In genomic region chr4:152045781-152046571, GRCh38 we compare ENCODE assay signal across 8 cellular contexts.
DNase-seq lines count a peak whose midpoint lies in the region; ATAC-seq, FAIRE-seq and TF ChIP-seq lines count a peak whose summit lies in the region.

No MANE protein-coding gene starts in this region.

- no peaks in the 10 kb centered on the region for H3K36me3 Mint-ChIP-seq in Calu3 (ENCODE audit: insufficient read depth, unreplicated experiment)

- H3K27me3 ChIP-seq in fibroblast of lung (ENCODE audit: control insufficient read depth, insufficient read depth, low read length) (peaks cover 2% of the 10 kb centered on the region), pancreas (no peaks in the 10 kb centered on the region)

- H3K79me2 ChIP-seq in fibroblast of lung (ENCODE audit: control insufficient read depth, insufficient read depth, low read length): no peaks in the 10 kb centered on the region

- CTCF ChIA-PET in Calu3 (lab: Charles Lee): interaction anchor here (1.0 kb wide), 1 partner anchor 232 kb away, joined by 3 read pairs; no protein-coding TSS in a partner anchor

- BruUV-seq in Calu3 (replicated peaks; lab: Mats Ljungman, UMichigan): no TSS peak

- H3K27ac Mint-ChIP-seq in Calu3 (ENCODE audit: unreplicated experiment): no peak overlapping the region

- no peak overlapping the region for H3K9ac ChIP-seq in fibroblast of lung (ENCODE audit: insufficient read depth, low read length)

- peak overlapping the region; percentile 32 for H3K4me2 ChIP-seq in fibroblast of lung (ENCODE audit: extremely low read depth, insufficient read depth, low read length)

- H2AFZ ChIP-seq in fibroblast of lung (ENCODE audit: low read length): no peak overlapping the region

- peak; percentile 78 for DNase-seq in Calu3
- DNase-seq in NCI-H526 (lab: John Stamatoyannopoulos, UW): peak; percentile 56 to 80
- peak in 1 of 2 donors; percentile 61 for DNase-seq in fibroblast of lung (ENCODE audit: low read depth in 2 of 2)
- peak; percentile 43 to 84 (median 67) for DNase-seq in pancreas
- no peak for DNase-seq in C1 segment of cervical spinal cord (lab: John Stamatoyannopoulos, UW)
- DNase-seq in GDM1 (lab: John Stamatoyannopoulos, UW): no peak
- DNase-seq in NCI-H226: no peak

- H3K27me3 Mint-ChIP-seq in Calu3 (ENCODE audit: unreplicated experiment): peaks cover 30% of the 10 kb centered on the region

- intact Hi-C loops in Calu3 (cut with micrococcal nuclease; ENCODE audit: unreplicated experiment) (loop anchor here (10.0 kb wide), 1 partner anchor 349 kb away; no protein-coding TSS in a partner anchor), pancreas (cut with DNase I) (no loop called here)

- H3K36me3 ChIP-seq in fibroblast of lung (ENCODE audit: control insufficient read depth, insufficient read depth, low read length) (no peaks in the 10 kb centered on the region), pancreas (no peaks in the 10 kb centered on the region)

- H3K4me3 ChIP-seq in fibroblast of lung (replicated peaks in 1 of 4; ENCODE audit: control extremely low read depth in 1 of 4, insufficient read depth in 1 of 4, low read depth in 3 of 4, low read length in 4 of 4): no peak overlapping the region
- peak overlapping the region in 2 of 4 donors; percentile 26 to 34 for H3K4me3 ChIP-seq in pancreas

- H3K4me1 Mint-ChIP-seq in Calu3 (ENCODE audit: low read depth, unreplicated experiment): no peaks in the 10 kb centered on the region

- no peak for FAIRE-seq in pancreas (lab: Jason Lieb, UNC)

- WGBS in pancreas, 2 donors: 7 to 9% methylated on average over 37 of the region's 37 CpGs

- TF ChIP-seq CTCF in Calu3 (IDR thresholded peaks at IDR 0.05; ENCODE audit: unreplicated experiment) (peak; percentile 55), fibroblast of lung (conservative IDR thresholded peaks at IDR 0.05 in 1 of 2, IDR thresholded peaks at IDR 0.05 in 1 of 2; ENCODE audit: low read depth in 1 of 2, low read length in 2 of 2) (peak; percentile 27 to 52), pancreas (IDR thresholded peaks at IDR 0.05) (peak; percentile 46 to 68 (median 54))

- H3K9me3 ChIP-seq in fibroblast of lung (ENCODE audit: control insufficient read depth, insufficient read depth, low read depth, low read length) (no peaks in the 10 kb centered on the region), pancreas (no peaks in the 10 kb centered on the region)

- H3K4me3 Mint-ChIP-seq in Calu3 (ENCODE audit: low read depth, unreplicated experiment): peak overlapping the region; percentile 30

- H3K4me1 ChIP-seq in fibroblast of lung (ENCODE audit: control insufficient read depth, extremely low read depth, insufficient read depth, low read length): no peaks in the 10 kb centered on the region
- H3K4me1 ChIP-seq in pancreas: no peaks in the 10 kb centered on the region

- H4K20me1 ChIP-seq in fibroblast of lung (ENCODE audit: control insufficient read depth, extremely low read depth, insufficient read depth, low read length): no peaks in the 10 kb centered on the region

- peak; percentile 51 for ATAC-seq in GM21423 (IDR thresholded peaks at IDR 0.05; ENCODE audit: unreplicated experiment)
- ATAC-seq in pancreas: peak; percentile 91 to 99 (median 92)

- no peaks in the 10 kb centered on the region for H3K9me3 Mint-ChIP-seq in Calu3 (ENCODE audit: low read depth, unreplicated experiment)

- H3K27ac ChIP-seq in fibroblast of lung (ENCODE audit: insufficient read depth, low read length) (no peak overlapping the region), pancreas (no peak overlapping the region)

Comparison
In these comparisons a context has a peak if more than half of its experiments do, and no peak if none do; other contexts are left out.
1. DNase-seq: peak in Calu3 (single experiment), NCI-H526 (2 of 2) and pancreas (6 of 6); none in C1 segment of cervical spinal cord (0 of 14), GDM1 (single experiment) and NCI-H226 (single experiment).
2. Peak in every context shown above with its lines, with median percentiles within 50 percentile points of each other: CTCF ChIP-seq.